ENCODE assay signal across 10 cellular contexts in genomic region chr1:154867841-154868610, GRCh38. TPM values are rescaled to one million over a fixed set of nuclear protein-coding genes. Genes with fewer than 3 reads are reported as not detected.
DNase-seq lines count a peak whose midpoint lies in the region; ATAC-seq and TF ChIP-seq lines count a peak whose summit lies in the region.
"Had no signal": no experiment of that assay in that cellular context is flagged by ENCODE, and none has a peak within 500 bp of the region (broad histone marks: within the 10 kb centered on the region; RNA-seq: fewer than 3 reads in every experiment).

No MANE protein-coding gene starts in this region.

- H3K36me3 ChIP-seq in mesendoderm (ENCODE audit: control insufficient read depth, insufficient read depth, low read length) (no peaks in the 10 kb centered on the region), left lung (no peaks in the 10 kb centered on the region)

- H3K4me3 ChIP-seq in mesendoderm (ENCODE audit: low read length) = no peak overlapping the region
- H3K4me3 ChIP-seq in left lung = no peak overlapping the region

- peaks cover 57% of the 10 kb centered on the region for H3K4me1 Mint-ChIP-seq in WTC11
- peaks cover 53% of the 10 kb centered on the region for H3K4me1 Mint-ChIP-seq in type B pancreatic cell (ENCODE audit: unreplicated experiment)
- H3K4me1 Mint-ChIP-seq in activated T-helper 17 cell treated with anti-CD3 and anti-CD28 coated beads, Interleukin-2, amount 50 U/mL, for 72 hours = peaks cover 30% of the 10 kb centered on the region

- no peak overlapping the region for H3K27ac ChIP-seq in mesendoderm (ENCODE audit: low read depth, low read length)
- no peak overlapping the region for H3K27ac ChIP-seq in left lung

- no peak overlapping the region for H4K5ac ChIP-seq in mesendoderm (ENCODE audit: low read length)

- H3K9me3 Mint-ChIP-seq in WTC11 (no peaks in the 10 kb centered on the region), type B pancreatic cell (no peaks in the 10 kb centered on the region)
- no peaks in the 10 kb centered on the region for H3K9me3 Mint-ChIP-seq in activated T-helper 17 cell treated with anti-CD3 and anti-CD28 coated beads, Interleukin-2, amount 50 U/mL, for 72 hours

- H3K4me2 ChIP-seq in mesendoderm (ENCODE audit: low read length) = no peak overlapping the region

- H3K4ac ChIP-seq in mesendoderm (ENCODE audit: low read depth, low read length) = no peak overlapping the region

- H3K9me3 ChIP-seq in left lung = no peaks in the 10 kb centered on the region

- H3K27me3 ChIP-seq in mesendoderm (ENCODE audit: insufficient read depth, low read length, poor library complexity) = peaks cover 2% of the 10 kb centered on the region
- peaks cover 6 to 44% of the 10 kb centered on the region in 2 donors for H3K27me3 ChIP-seq in left lung

- no peak overlapping the region for H3K23ac ChIP-seq in mesendoderm (ENCODE audit: low read length)

- H3K27ac Mint-ChIP-seq in WTC11 (no peak overlapping the region), type B pancreatic cell (no peak overlapping the region)
- H3K27ac Mint-ChIP-seq in activated T-helper 17 cell treated with anti-CD3 and anti-CD28 coated beads, Interleukin-2, amount 50 U/mL, for 72 hours = no peak overlapping the region

- peaks cover 29% of the 10 kb centered on the region for H3K27me3 Mint-ChIP-seq in WTC11 (ENCODE audit: low read depth)
- peaks cover 48% of the 10 kb centered on the region for H3K27me3 Mint-ChIP-seq in type B pancreatic cell
- H3K27me3 Mint-ChIP-seq in activated T-helper 17 cell treated with anti-CD3 and anti-CD28 coated beads, Interleukin-2, amount 50 U/mL, for 72 hours = peaks cover 55% of the 10 kb centered on the region

- ATAC-seq in WTC11 = no peak
- no peak for ATAC-seq in activated T-helper 17 cell treated with anti-CD3 and anti-CD28 coated beads, Interleukin-2, amount 50 U/mL, for 72 hours (replicated peaks)
- ATAC-seq in left lung = no peak
- ATAC-seq: sciatic nerve had no signal

- no peak overlapping the region for H2BK120ac ChIP-seq in mesendoderm (ENCODE audit: low read depth, low read length)

- TF ChIP-seq CTCF in WTC11 (IDR thresholded peaks at IDR 0.05) = no peak
- TF ChIP-seq CTCF in type B pancreatic cell (conservative IDR thresholded peaks at IDR 0.05) = no peak
- TF ChIP-seq CTCF in left lung (IDR thresholded peaks at IDR 0.05) = no peak

- intact Hi-C loops in left lung (cut with DNase I) = no loop called here

- peak; percentile 13 for DNase-seq in NOMO-1 treated with DMSO at 0.1 percent for 48 hours (lab: John Stamatoyannopoulos, UW; ENCODE audit: unreplicated experiment)
- no peak for DNase-seq in NOMO-1 treated with dmso at 0.1 percent for 144 hours (lab: John Stamatoyannopoulos, UW; ENCODE audit: unreplicated experiment)
- DNase-seq in WTC11 (ENCODE audit: low spot score) = no peak
- DNase-seq in mesendoderm = no peak
- DNase-seq in type B pancreatic cell (ENCODE audit: extremely low spot score, unreplicated experiment) = no peak
- DNase-seq in NCI-H2081 treated with DMSO at 0.1 percent for 48 hours (lab: John Stamatoyannopoulos, UW) = no peak
- DNase-seq in left lung = no peak
- DNase-seq: AML-193 had no signal

- H3K4me3 Mint-ChIP-seq in WTC11 (peak overlapping the region; percentile 69), type B pancreatic cell (peak overlapping the region; percentile 79)
- H3K4me3 Mint-ChIP-seq in activated T-helper 17 cell treated with anti-CD3 and anti-CD28 coated beads, Interleukin-2, amount 50 U/mL, for 72 hours = no peak overlapping the region

- H2BK5ac ChIP-seq in mesendoderm (ENCODE audit: low read length) = no peak overlapping the region

- WGBS in mesendoderm (ENCODE audit: extremely low coverage, insufficient coverage, low lambda C conversion rate) = no CpG with 5 or more reads among the region's 19 CpGs

- CTCF ChIA-PET in WTC11 (lab: Charles Lee) = interaction anchor here (0.6 to 6.7 kb wide), 24 partner anchors 11 to 1518 kb away, joined by 3 to 95 read pairs (median 6); partner anchors contain the start of gene PBXIP1

- no peaks in the 10 kb centered on the region for H3K36me3 Mint-ChIP-seq in WTC11
- H3K36me3 Mint-ChIP-seq in type B pancreatic cell = no peaks in the 10 kb centered on the region
- no peaks in the 10 kb centered on the region for H3K36me3 Mint-ChIP-seq in activated T-helper 17 cell treated with anti-CD3 and anti-CD28 coated beads, Interleukin-2, amount 50 U/mL, for 72 hours (ENCODE audit: low read depth)

- no peak overlapping the region for H2AK5ac ChIP-seq in mesendoderm (ENCODE audit: low read length)

- H3K56ac ChIP-seq in mesendoderm (ENCODE audit: low read length) = peak overlapping the region; percentile 53

- H3K79me1 ChIP-seq in mesendoderm (ENCODE audit: low read length) = no peaks in the 10 kb centered on the region

- H3K79me2 ChIP-seq in mesendoderm (ENCODE audit: control insufficient read depth, insufficient read depth, low read length) = no peaks in the 10 kb centered on the region

- no peak overlapping the region for H2BK15ac ChIP-seq in mesendoderm (replicated peaks; ENCODE audit: low read depth)

- H3K9ac ChIP-seq in mesendoderm (ENCODE audit: low read length) = no peak overlapping the region

- POLR2A ChIA-PET in WTC11 (lab: Charles Lee) = interaction anchor here (0.6 to 0.8 kb wide), 2 partner anchors 128 to 198 kb away, joined by 3 to 4 read pairs; no protein-coding TSS in a partner anchor

- no peak overlapping the region for H3K18ac ChIP-seq in mesendoderm (ENCODE audit: low read length)

- H4K8ac ChIP-seq in mesendoderm (ENCODE audit: low read depth, low read length) = no peak overlapping the region

- H3K4me1 ChIP-seq in mesendoderm (ENCODE audit: control insufficient read depth, low read depth, low read length) = peaks cover 3% of the 10 kb centered on the region
- H3K4me1 ChIP-seq in left lung = peaks cover 13 to 28% of the 10 kb centered on the region in 2 donors

TF ChIP-seq in WTC11, 78 proteins besides CTCF, POLR2A, EP300 and RAD21:
- TF ChIP-seq ZNF263 (CRISPR knock-in tag; IDR thresholded peaks at IDR 0.05; ENCODE audit: low read depth) (peak; percentile 51; the same call in 1 of the 2 replicates), USF2 (CRISPR knock-in tag; IDR thresholded peaks at IDR 0.05) (no peak)

RNA-seq across cellular contexts. Expression of gene KCNN3, which starts 2.1 kb away (rescaled TPM):
- 1.3 to 2.1 TPM (median 1.9 TPM) in 3 replicates for total RNA-seq in WTC11 (2021)
- polyA plus RNA-seq in mesendoderm (2013, experiment 1 of 2) = 0.28 TPM
- 0.18 TPM for polyA plus RNA-seq in mesendoderm (2013, experiment 2 of 2)
- total RNA-seq in type B pancreatic cell (ENCODE audit: low replicate concordance) = 0.45 and 3.8 TPM in 2 replicates
- under 1 TPM; 0.11 to 0.37 TPM for total RNA-seq in activated T-helper 17 cell treated with anti-CD3 and anti-CD28 coated beads, Interleukin-2, amount 50 U/mL, for 72 hours
- 1 to 10 TPM; 1.9 to 2.2 TPM for total RNA-seq in left lung
